ENCODE assay signal across 8 cellular contexts in genomic region chr21:43646550-43647260, GRCh38. TPM values are rescaled to one million over a fixed set of nuclear protein-coding genes. Genes with fewer than 3 reads are reported as not detected.
A peak's percentile ranks its signal among the peaks of the same experiment; 100 is the strongest.
DNase-seq lines count a peak whose midpoint lies in the region; ATAC-seq and TF ChIP-seq lines count a peak whose summit lies in the region.

No MANE protein-coding gene starts in this region.

- POLR2A ChIA-PET in activated CD4-positive, alpha-beta T cell treated with anti-CD3 and anti-CD28 coated beads, Interleukin-2, amount 10 ng/mL, durations not matched to agents 7 days and 5 days (lab: Charles Lee), result no interaction called here

- peaks cover 22% of the 10 kb centered on the region for H3K4me1 Mint-ChIP-seq in activated CD4-positive, alpha-beta T cell treated with anti-CD3 and anti-CD28 coated beads, Interleukin-2, amount 10 ng/mL, durations not matched to agents 7 days and 5 days
- peaks cover 19% of the 10 kb centered on the region for H3K4me1 Mint-ChIP-seq in dendritic cell treated with granulocyte-macrophage colony-stimulating factor and Interleukin-4, amounts not matched to agents 40 ng/mL and 50 ng/mL, for 4 days (ENCODE audit: low read depth)

- H3K27me3 Mint-ChIP-seq in activated CD4-positive, alpha-beta T cell treated with anti-CD3 and anti-CD28 coated beads, Interleukin-2, amount 10 ng/mL, durations not matched to agents 7 days and 5 days, result peaks cover 6% of the 10 kb centered on the region
- peaks cover 10% of the 10 kb centered on the region for H3K27me3 Mint-ChIP-seq in dendritic cell treated with granulocyte-macrophage colony-stimulating factor and Interleukin-4, amounts not matched to agents 40 ng/mL and 50 ng/mL, for 4 days

- intact Hi-C loops in dendritic cell treated with granulocyte-macrophage colony-stimulating factor and Interleukin-4, amounts not matched to agents 40 ng/mL and 50 ng/mL, for 4 days (cut with micrococcal nuclease), result loop anchor here (10.0 kb wide), 1 partner anchor 722 kb away; the partner anchor contains the start of gene ERVH48-1
- intact Hi-C loops in lower leg skin (cut with DNase I; ENCODE audit: low total_unique reads), result no loop called here

- no peak overlapping the region for H3K4me3 Mint-ChIP-seq in activated CD4-positive, alpha-beta T cell treated with anti-CD3 and anti-CD28 coated beads, Interleukin-2, amount 10 ng/mL, durations not matched to agents 7 days and 5 days
- no peak overlapping the region for H3K4me3 Mint-ChIP-seq in dendritic cell treated with granulocyte-macrophage colony-stimulating factor and Interleukin-4, amounts not matched to agents 40 ng/mL and 50 ng/mL, for 4 days

- no peaks in the 10 kb centered on the region for H3K9me3 Mint-ChIP-seq in activated CD4-positive, alpha-beta T cell treated with anti-CD3 and anti-CD28 coated beads, Interleukin-2, amount 10 ng/mL, durations not matched to agents 7 days and 5 days
- H3K9me3 Mint-ChIP-seq in dendritic cell treated with granulocyte-macrophage colony-stimulating factor and Interleukin-4, amounts not matched to agents 40 ng/mL and 50 ng/mL, for 4 days, result no peaks in the 10 kb centered on the region

- no peak overlapping the region for H3K27ac Mint-ChIP-seq in activated CD4-positive, alpha-beta T cell treated with anti-CD3 and anti-CD28 coated beads, Interleukin-2, amount 10 ng/mL, durations not matched to agents 7 days and 5 days
- H3K27ac Mint-ChIP-seq in dendritic cell treated with granulocyte-macrophage colony-stimulating factor and Interleukin-4, amounts not matched to agents 40 ng/mL and 50 ng/mL, for 4 days, result peak overlapping the region; percentile 79

- no peaks in the 10 kb centered on the region for H3K36me3 Mint-ChIP-seq in activated CD4-positive, alpha-beta T cell treated with anti-CD3 and anti-CD28 coated beads, Interleukin-2, amount 10 ng/mL, durations not matched to agents 7 days and 5 days (ENCODE audit: low read depth)
- H3K36me3 Mint-ChIP-seq in dendritic cell treated with granulocyte-macrophage colony-stimulating factor and Interleukin-4, amounts not matched to agents 40 ng/mL and 50 ng/mL, for 4 days (ENCODE audit: low read depth), result no peaks in the 10 kb centered on the region

- no peak for TF ChIP-seq POLR2A in lower leg skin (IDR thresholded peaks at IDR 0.05)

- WGBS in lower leg skin, 2 donors, result 16 to 18% methylated on average over 7 of the region's 7 CpGs

- DNase-seq in activated gamma-delta T cell treated with Interleukin-2 at 50 U/mL for 16 hours, result peak; percentile 82
- no peak for DNase-seq in activated gamma-delta T cell (lab: John Stamatoyannopoulos, UW)
- peak; percentile 90 for DNase-seq in NCI-H748 treated with DMSO at 0.1 percent for 48 hours (lab: John Stamatoyannopoulos, UW)
- DNase-seq in activated CD4-positive, alpha-beta T cell treated with anti-CD3 and anti-CD28 coated beads, Interleukin-2, amount 10 ng/mL, durations not matched to agents 7 days and 5 days, result peak; percentile 86
- DNase-seq in lower leg skin (ENCODE audit: low spot score in 2 of 2), result peak; percentile 92 to 98
- DNase-seq in stimulated activated CD4-positive, alpha-beta T cell treated with anti-CD3 and anti-CD28 coated beads, TNF-alpha, amount 100 ng/mL, for 4 hours (ENCODE audit: low read depth in 3 of 3), result peak; percentile 68 to 83 (median 74)

- no peak overlapping the region for H3K4me3 ChIP-seq in lower leg skin (ENCODE audit: low read depth, poor library complexity, severe bottlenecking)

- CTCF ChIA-PET in activated CD4-positive, alpha-beta T cell treated with anti-CD3 and anti-CD28 coated beads, Interleukin-2, amount 10 ng/mL, durations not matched to agents 7 days and 5 days (lab: Charles Lee), result interaction anchor here (0.6 to 1.8 kb wide), 2 partner anchors 9 to 62 kb away, joined by 3 to 5 read pairs; no protein-coding TSS in a partner anchor

- ATAC-seq in HG03571 (IDR thresholded peaks at IDR 0.05; ENCODE audit: unreplicated experiment), result peak; percentile 69

- peak in 2 of 3 donors; percentile 76 to 98 for TF ChIP-seq CTCF in lower leg skin (IDR thresholded peaks at IDR 0.05)

RNA-seq across cellular contexts. Expression of gene HSF2BP, which starts 12.6 kb away (rescaled TPM):
- total RNA-seq in activated CD4-positive, alpha-beta T cell treated with anti-CD3 and anti-CD28 coated beads, Interleukin-2, amount 10 ng/mL, durations not matched to agents 7 days and 5 days, result under 1 TPM; 0.56 to 0.72 TPM
- under 1 TPM in 2 of 4 donors, not detected in 2; 0.39 to 0.97 TPM for total RNA-seq in lower leg skin

RNA-seq across cellular contexts. Expression of gene RRP1B, which starts 12.7 kb away (rescaled TPM):
- 10 to 100 TPM; 47.7 to 48.1 TPM for total RNA-seq in activated CD4-positive, alpha-beta T cell treated with anti-CD3 and anti-CD28 coated beads, Interleukin-2, amount 10 ng/mL, durations not matched to agents 7 days and 5 days
- total RNA-seq in lower leg skin, result 10 to 100 TPM; 15.4 to 22.2 (median 19.5) TPM
